30 cellular contexts compared by ENCODE assay signal in genomic region chr2:135942936-135943688, GRCh38.
"Had no signal": no experiment of that assay in that cellular context is flagged by ENCODE, and none has a peak within 500 bp of the region (broad histone marks: within the 10 kb centered on the region; RNA-seq: fewer than 3 reads in every experiment).

No MANE protein-coding gene starts in this region.

- H3K4me3 Mint-ChIP-seq: activated CD4-positive, alpha-beta memory T cell treated with anti-CD3 and anti-CD28 coated beads for 36 hours; activated CD4-positive, alpha-beta T cell treated with anti-CD3 and anti-CD28 coated beads, Interleukin-2, amount 10 ng/mL, durations not matched to agents 24 days and 14 days; dendritic cell treated with granulocyte-macrophage colony-stimulating factor and Interleukin-4, amounts not matched to agents 40 ng/mL and 50 ng/mL, for 4 days; endodermal cell; mesothelial cell of epicardium; naive thymus-derived CD4-positive, alpha-beta T cell; neural crest cell; stimulated activated naive B cell treated with anti-CD40 and anti-IgM and Interleukin-4, amounts not matched to agents 10 μg/mL and 1 μg/mL and 100 μg/mL, for 72 hours; T-helper 17 cell had no signal

- H3K27me3 Mint-ChIP-seq: activated CD4-positive, alpha-beta memory T cell treated with anti-CD3 and anti-CD28 coated beads for 36 hours; activated CD4-positive, alpha-beta T cell treated with anti-CD3 and anti-CD28 coated beads, Interleukin-2, amount 10 ng/mL, durations not matched to agents 24 days and 14 days; dendritic cell treated with granulocyte-macrophage colony-stimulating factor and Interleukin-4, amounts not matched to agents 40 ng/mL and 50 ng/mL, for 4 days; naive thymus-derived CD4-positive, alpha-beta T cell; stimulated activated naive B cell treated with anti-CD40 and anti-IgM and Interleukin-4, amounts not matched to agents 10 μg/mL and 1 μg/mL and 100 μg/mL, for 72 hours; T-helper 17 cell had no signal

- H3K9me3 ChIP-seq: body of pancreas, esophagus muscularis mucosa, right atrium auricular region, stomach, tibial artery, upper lobe of right lung had no signal

- ATAC-seq: body of pancreas; left ventricle myocardium superior; naive thymus-derived CD4-positive, alpha-beta T cell; psoas muscle; stimulated activated naive B cell treated with anti-CD40 and anti-IgM and Interleukin-4, amounts not matched to agents 10 μg/mL and 1 μg/mL and 100 μg/mL, for 72 hours; T-helper 17 cell; upper lobe of right lung had no signal

- H3K4me3 ChIP-seq: body of pancreas, esophagus muscularis mucosa, psoas muscle, right atrium auricular region, stomach, tibial artery, upper lobe of right lung had no signal

- DNase-seq: activated CD4-positive, alpha-beta memory T cell treated with anti-CD3 and anti-CD28 coated beads for 36 hours; activated CD4-positive, alpha-beta T cell treated with anti-CD3 and anti-CD28 coated beads, Interleukin-2, amount 10 ng/mL, durations not matched to agents 24 days and 14 days; activated CD4-positive, CD25-positive, alpha-beta regulatory T cell treated with anti-CD3 and anti-CD28 coated beads, Interleukin-2, amount 50 U/mL, for 72 hours; activated CD8-positive, alpha-beta memory T cell treated with anti-CD3 and anti-CD28 coated beads, Interleukin-2, amount 50 U/mL, for 4 hours; activated gamma-delta T cell treated with Interleukin-2 at 50 U/mL for 16 hours; activated naive CD4-positive, alpha-beta T cell treated with anti-CD3 and anti-CD28 coated beads, Interleukin-2, amount 50 U/mL, for 16 hours; activated T-cell treated with anti-CD3 and anti-CD28 coated beads, Interleukin-2, amount 50 U/mL, for 1 hour; anterior cingulate cortex; body of pancreas; endodermal cell; foreskin melanocyte; left ventricle myocardium superior; naive thymus-derived CD4-positive, alpha-beta T cell; occipital lobe; psoas muscle; stimulated activated CD4-positive, alpha-beta T cell treated with anti-CD3 and anti-CD28 coated beads, Interleukin-15, amount 100 ng/mL, for 24 hours; stimulated activated CD4-positive, alpha-beta T cell treated with anti-CD3 and anti-CD28 coated beads, Interleukin-2, amount 100 ng/mL, for 24 hours; stimulated activated naive B cell treated with anti-CD40 and anti-IgM and Interleukin-4, amounts not matched to agents 10 μg/mL and 1 μg/mL and 100 μg/mL, for 72 hours; stomach; T-helper 17 cell; T1000; tibial artery; upper lobe of right lung; WERI-Rb-1 had no signal

- H3K4me1 ChIP-seq: parathyroid adenoma, psoas muscle, right atrium auricular region, upper lobe of right lung had no signal

- H2AFZ ChIP-seq: parathyroid adenoma had no signal

- H3K27ac ChIP-seq: body of pancreas, esophagus muscularis mucosa, parathyroid adenoma, psoas muscle, right atrium auricular region, stomach, tibial artery, upper lobe of right lung, WERI-Rb-1 had no signal

- H3K27me3 ChIP-seq: body of pancreas, esophagus muscularis mucosa, right atrium auricular region, stomach, tibial artery, upper lobe of right lung had no signal

- H3K27ac Mint-ChIP-seq: activated CD4-positive, alpha-beta memory T cell treated with anti-CD3 and anti-CD28 coated beads for 36 hours; activated CD4-positive, alpha-beta T cell treated with anti-CD3 and anti-CD28 coated beads, Interleukin-2, amount 10 ng/mL, durations not matched to agents 24 days and 14 days; dendritic cell treated with granulocyte-macrophage colony-stimulating factor and Interleukin-4, amounts not matched to agents 40 ng/mL and 50 ng/mL, for 4 days; endodermal cell; mesothelial cell of epicardium; stimulated activated naive B cell treated with anti-CD40 and anti-IgM and Interleukin-4, amounts not matched to agents 10 μg/mL and 1 μg/mL and 100 μg/mL, for 72 hours; T-helper 17 cell had no signal

- H3K9me3 Mint-ChIP-seq: dendritic cell treated with granulocyte-macrophage colony-stimulating factor and Interleukin-4, amounts not matched to agents 40 ng/mL and 50 ng/mL, for 4 days had no signal

- H3K9ac ChIP-seq: parathyroid adenoma had no signal

- H3K4me1 Mint-ChIP-seq: mesothelial cell of epicardium had no signal
